ENCODE assay signal across 12 cellular contexts in genomic region chr9:93130861-93131481, GRCh38. TPM values are rescaled to one million over a fixed set of nuclear protein-coding genes. Genes with fewer than 3 reads are reported as not detected.
DNase-seq lines count a peak whose midpoint lies in the region; ATAC-seq and TF ChIP-seq lines count a peak whose summit lies in the region.
"Had no signal": no experiment of that assay in that cellular context is flagged by ENCODE, and none has a peak within 500 bp of the region (broad histone marks: within the 10 kb centered on the region; RNA-seq: fewer than 3 reads in every experiment).

No MANE protein-coding gene starts in this region.

- H4K91ac ChIP-seq in trophoblast cell (ENCODE audit: low read depth, low read length) = peak overlapping the region; percentile 36

- H2AFZ ChIP-seq in trophoblast cell (ENCODE audit: insufficient read depth, low read length, poor library complexity) (no peak overlapping the region), Karpas-422 (ENCODE audit: low read length) (no peak overlapping the region)

- CTCF ChIA-PET in activated CD8-positive, alpha-beta T cell treated with anti-CD3 and anti-CD28 coated beads for 36 hours (lab: Charles Lee) = interaction anchor here (0.9 to 3.9 kb wide), 3 partner anchors 11 to 23 kb away, joined by 3 to 25 read pairs (median 4); no protein-coding TSS in a partner anchor

- no peaks in the 10 kb centered on the region for H3K9me3 Mint-ChIP-seq in activated CD8-positive, alpha-beta T cell treated with anti-CD3 and anti-CD28 coated beads for 36 hours
- H3K9me3 Mint-ChIP-seq: endodermal cell, HFFc6 had no signal

- ATAC-seq in activated CD8-positive, alpha-beta T cell treated with anti-CD3 and anti-CD28 coated beads for 36 hours = no peak
- no peak for ATAC-seq in HG03196 (IDR thresholded peaks at IDR 0.05; ENCODE audit: unreplicated experiment)

- POLR2A ChIA-PET in activated CD8-positive, alpha-beta T cell treated with anti-CD3 and anti-CD28 coated beads for 36 hours (lab: Charles Lee) = interaction anchor here (1.5 to 1.7 kb wide), 2 partner anchors 9 to 13 kb away, joined by 5 to 6 read pairs; no protein-coding TSS in a partner anchor

- peaks cover 17% of the 10 kb centered on the region for H3K79me1 ChIP-seq in trophoblast cell (ENCODE audit: low read length)

- no peak overlapping the region for H2BK5ac ChIP-seq in trophoblast cell (ENCODE audit: low read depth, low read length, poor library complexity)

- H3K4me1 Mint-ChIP-seq in activated CD8-positive, alpha-beta T cell treated with anti-CD3 and anti-CD28 coated beads for 36 hours (ENCODE audit: low read depth) = peaks cover 69% of the 10 kb centered on the region

- H3K36me3 ChIP-seq in esophagus (ENCODE audit: control insufficient read depth in 2 of 2, insufficient read depth in 2 of 2, low read length in 1 of 2) (no peaks in the 10 kb centered on the region), trophoblast cell (ENCODE audit: control insufficient read depth in 1 of 2, insufficient read depth in 2 of 2, low read length in 2 of 2) (peaks cover 0 to 3% of the 10 kb centered on the region in 2 experiments), Karpas-422 (ENCODE audit: insufficient read depth, low read length) (no peaks in the 10 kb centered on the region)

- H3K27me3 ChIP-seq in esophagus (ENCODE audit: control insufficient read depth in 1 of 2, insufficient read depth in 2 of 2, low read length in 2 of 2) = no peaks in the 10 kb centered on the region
- H3K27me3 ChIP-seq in trophoblast cell (ENCODE audit: insufficient read depth, low read length) = no peaks in the 10 kb centered on the region
- H3K27me3 ChIP-seq in Karpas-422 (ENCODE audit: low read length) = no peaks in the 10 kb centered on the region

- H3K4me1 ChIP-seq in esophagus (ENCODE audit: control insufficient read depth in 2 of 2, insufficient read depth in 2 of 2, low read length in 1 of 2) = peaks cover 42 to 64% of the 10 kb centered on the region in 2 donors
- peaks cover 26 to 30% of the 10 kb centered on the region in 2 experiments for H3K4me1 ChIP-seq in trophoblast cell (ENCODE audit: control insufficient read depth in 1 of 2, insufficient read depth in 2 of 2, low read length in 2 of 2)
- peaks cover 21% of the 10 kb centered on the region for H3K4me1 ChIP-seq in Karpas-422 (ENCODE audit: low read length)

- no peak overlapping the region for H3K18ac ChIP-seq in trophoblast cell (ENCODE audit: low read length)

- H3K27ac Mint-ChIP-seq in activated CD8-positive, alpha-beta T cell treated with anti-CD3 and anti-CD28 coated beads for 36 hours = peak overlapping the region; percentile 91
- H3K27ac Mint-ChIP-seq: endodermal cell, HFFc6 had no signal

- H3K4ac ChIP-seq in trophoblast cell (ENCODE audit: low read depth, low read length) = no peak overlapping the region

- TF ChIP-seq CTCF in activated CD8-positive, alpha-beta T cell treated with anti-CD3 and anti-CD28 coated beads for 36 hours (IDR thresholded peaks at IDR 0.05) = no peak

- H3K14ac ChIP-seq in trophoblast cell (ENCODE audit: low read length) = no peak overlapping the region

- intact Hi-C loops in activated CD8-positive, alpha-beta T cell treated with anti-CD3 and anti-CD28 coated beads for 36 hours (cut with micrococcal nuclease) = loop anchor here (5.0 kb wide), 1 partner anchor 34 kb away; the partner anchor contains the start of gene CARD19

- H2BK120ac ChIP-seq in trophoblast cell (ENCODE audit: insufficient read depth, low read length, poor library complexity) = no peak overlapping the region

- peaks cover 6% of the 10 kb centered on the region; the same call in 1 of the 2 replicates for H4K20me1 ChIP-seq in Karpas-422 (ENCODE audit: insufficient read depth, low read depth, low read length)

- H3K9me3 ChIP-seq in esophagus (ENCODE audit: control insufficient read depth in 2 of 2, insufficient read depth in 1 of 2, low read depth in 1 of 2, low read length in 1 of 2) (no peaks in the 10 kb centered on the region), trophoblast cell (ENCODE audit: insufficient read depth, low read depth, low read length) (peaks cover 3% of the 10 kb centered on the region), Karpas-422 (ENCODE audit: low read length) (no peaks in the 10 kb centered on the region)

- H4K8ac ChIP-seq in trophoblast cell (ENCODE audit: low read depth, low read length) = peak overlapping the region; percentile 1

- peak overlapping the region; percentile 91 for H3K4me3 Mint-ChIP-seq in activated CD8-positive, alpha-beta T cell treated with anti-CD3 and anti-CD28 coated beads for 36 hours
- H3K4me3 Mint-ChIP-seq: endodermal cell, HFFc6 had no signal

- 44 to 65% methylated on average over 15 of the region's 15 CpGs for WGBS in esophagus, 2 donors
- no CpG with 5 or more reads among the region's 15 CpGs for WGBS in trophoblast cell (ENCODE audit: extremely low coverage, insufficient coverage, insufficient read length)

- no peak overlapping the region for H4K12ac ChIP-seq in trophoblast cell (ENCODE audit: low read depth, low read length)

- H3K79me2 ChIP-seq in trophoblast cell (ENCODE audit: control insufficient read depth, insufficient read depth, low read length, poor library complexity) (peaks cover 10% of the 10 kb centered on the region), Karpas-422 (ENCODE audit: low read length) (no peaks in the 10 kb centered on the region)

- H3K9ac ChIP-seq in trophoblast cell (ENCODE audit: low read length) (no peak overlapping the region), Karpas-422 (ENCODE audit: low read length) (no peak overlapping the region)

- H3K4me2 ChIP-seq in trophoblast cell (ENCODE audit: low read length) (no peak overlapping the region), Karpas-422 (ENCODE audit: low read depth, low read length, poor library complexity, severe bottlenecking) (no peak overlapping the region)

- no peak overlapping the region for H2BK12ac ChIP-seq in trophoblast cell (ENCODE audit: low read length)

- no peaks in the 10 kb centered on the region for H3K9me2 ChIP-seq in Karpas-422 (replicated peaks; ENCODE audit: insufficient read depth, low read length)

- no peak overlapping the region for H3K4me3 ChIP-seq in esophagus (ENCODE audit: low read depth in 1 of 2, low read length in 2 of 2)
- no peak overlapping the region for H3K4me3 ChIP-seq in trophoblast cell (ENCODE audit: low read depth, low read length)
- H3K4me3 ChIP-seq in Karpas-422 (ENCODE audit: low read length) = no peak overlapping the region

- peak overlapping the region; percentile 21 to 67 for H3K27ac ChIP-seq in esophagus (ENCODE audit: low read depth in 2 of 2, low read length in 1 of 2)
- H3K27ac ChIP-seq in trophoblast cell (ENCODE audit: low read depth, low read length) = no peak overlapping the region
- no peak overlapping the region for H3K27ac ChIP-seq in Karpas-422 (ENCODE audit: low read length)

- H2AK5ac ChIP-seq in trophoblast cell (ENCODE audit: low read length) = peak overlapping the region; percentile 34

- no peak overlapping the region for H3K23ac ChIP-seq in trophoblast cell (ENCODE audit: low read length)

- DNase-seq in CD1c-positive myeloid dendritic cell (ENCODE audit: extremely low spot score) (peak; percentile 58), trophoblast cell (no peak), Karpas-422 (no peak), NCI-H1048 (lab: John Stamatoyannopoulos, UW) (no peak)
- DNase-seq in activated CD8-positive, alpha-beta T cell treated with anti-CD3 and anti-CD28 coated beads for 36 hours = no peak
- DNase-seq in effector CD4-positive, alpha-beta T cell = no peak
- DNase-seq: endodermal cell, HFFc6, SIG-M5 had no signal

- peaks cover 35% of the 10 kb centered on the region for H3K36me3 Mint-ChIP-seq in activated CD8-positive, alpha-beta T cell treated with anti-CD3 and anti-CD28 coated beads for 36 hours (ENCODE audit: low read depth)

- no peaks in the 10 kb centered on the region for H3K27me3 Mint-ChIP-seq in activated CD8-positive, alpha-beta T cell treated with anti-CD3 and anti-CD28 coated beads for 36 hours

RNA-seq across cellular contexts. Expression of gene NINJ1, which starts 3.1 kb away (rescaled TPM):
- total RNA-seq in activated CD8-positive, alpha-beta T cell treated with anti-CD3 and anti-CD28 coated beads for 36 hours = 100 to 1,000 TPM; 118 to 120 TPM
- polyA plus RNA-seq in esophagus = 10 to 100 TPM; 14.9 to 21.7 TPM
- 52.0 and 52.5 TPM in 2 replicates for polyA plus RNA-seq in trophoblast cell (2013)
- total RNA-seq in Karpas-422 (2014; rRNA removed; shearing (Covaris generic); ENCODE audit: low replicate concordance) = 10.3 and 10.4 TPM in 2 replicates

RNA-seq across cellular contexts. Expression of gene CARD19, which starts 35.0 kb away (rescaled TPM):
- 10 to 100 TPM; 42.9 to 43.4 TPM for total RNA-seq in activated CD8-positive, alpha-beta T cell treated with anti-CD3 and anti-CD28 coated beads for 36 hours
- 10 to 100 TPM; 19.6 to 30.7 TPM for polyA plus RNA-seq in esophagus
- polyA plus RNA-seq in trophoblast cell (2013) = 20.3 and 21.4 TPM in 2 replicates
- total RNA-seq in Karpas-422 (2014; rRNA removed; shearing (Covaris generic); ENCODE audit: low replicate concordance) = 5.5 and 11.4 TPM in 2 replicates

RNA-seq across cellular contexts. Expression of gene WNK2, which starts 53.0 kb away (rescaled TPM):
- total RNA-seq in activated CD8-positive, alpha-beta T cell treated with anti-CD3 and anti-CD28 coated beads for 36 hours = 1 to 10 TPM; 1.7 to 2.8 TPM
- 1 to 10 TPM; 2.1 to 3.4 TPM for polyA plus RNA-seq in esophagus
- 59.1 and 59.5 TPM in 2 replicates for polyA plus RNA-seq in trophoblast cell (2013)
- not detected in 2 replicates for total RNA-seq in Karpas-422 (2014; rRNA removed; shearing (Covaris generic); ENCODE audit: low replicate concordance)
- total RNA-seq: HFFc6, HT1080 had no signal

Comparison
In these comparisons a context has a peak if more than half of its experiments do, and no peak if none do; other contexts are left out.
1. H3K27ac ChIP-seq: peak in esophagus (2 of 2); none in trophoblast cell (single experiment) and Karpas-422 (single experiment).
2. RNA of gene NINJ1, which starts 3.1 kb away (total RNA-seq): 118 to 120 TPM in activated CD8-positive, alpha-beta T cell treated with anti-CD3 and anti-CD28 coated beads for 36 hours; 10.3 to 10.4 TPM in Karpas-422; every median in the first group is over 10 times any median in the second.